In the genomic region with DNA sequence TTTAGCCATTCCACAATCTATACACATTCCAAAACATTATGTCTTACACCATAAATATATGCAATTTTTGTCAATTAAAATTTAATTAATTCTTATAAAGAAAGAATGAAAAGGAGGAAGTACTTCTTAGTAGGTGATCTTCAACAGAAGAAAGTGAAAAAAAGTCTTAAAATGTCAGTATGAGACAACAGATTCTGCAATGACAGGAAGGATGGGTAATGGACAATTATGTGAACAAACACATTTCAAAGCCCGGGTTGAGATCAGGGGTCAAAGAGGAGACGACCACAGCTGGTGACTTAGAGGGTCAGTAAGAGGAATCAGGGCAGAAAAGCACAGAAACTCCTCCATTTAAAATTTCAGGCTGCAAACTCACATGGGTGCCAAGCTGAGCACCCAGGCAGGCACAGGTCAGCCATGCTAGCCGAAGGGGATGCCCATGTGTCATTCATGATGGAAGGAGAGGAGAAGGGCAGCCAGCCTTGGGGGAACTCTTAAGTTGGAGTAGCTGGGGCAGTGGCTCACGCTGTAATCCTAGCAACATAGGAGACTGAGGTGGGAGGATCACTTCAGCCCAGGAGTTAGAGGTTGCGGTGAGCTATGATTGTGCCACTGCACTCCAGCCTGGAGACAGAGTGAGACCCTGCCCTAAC, we compare ENCODE assay signal across 1 cellular context.
TF ChIP-seq lines count a peak whose summit lies in the region.

No MANE protein-coding gene starts in this region.

TF ChIP-seq in HepG2, 621 proteins besides CTCF, POLR2A, EP300 and RAD21:
- TF ChIP-seq ZNF12 (CRISPR knock-in tag; IDR thresholded peaks at IDR 0.05) (peak; percentile 96), TCF7 (IDR thresholded peaks at IDR 0.05; ENCODE audit: low read depth) (0 out of 2 replicates have a peak, but pooled peaks have one; percentile 24), CREM (IDR thresholded peaks at IDR 0.05) (no peak), CREM (CRISPR knock-in tag; IDR thresholded peaks at IDR 0.05) (no peak), U2AF2 (IDR thresholded peaks at IDR 0.05; ENCODE audit: low read depth, low read length) (no peak), FIP1L1 (IDR thresholded peaks at IDR 0.05; ENCODE audit: borderline replicate concordance, insufficient read depth, low read depth, low read length) (no peak), MTA1 (CRISPR knock-in tag; IDR thresholded peaks at IDR 0.05; ENCODE audit: borderline replicate concordance) (no peak)
- TF ChIP-seq, protein P1, sequence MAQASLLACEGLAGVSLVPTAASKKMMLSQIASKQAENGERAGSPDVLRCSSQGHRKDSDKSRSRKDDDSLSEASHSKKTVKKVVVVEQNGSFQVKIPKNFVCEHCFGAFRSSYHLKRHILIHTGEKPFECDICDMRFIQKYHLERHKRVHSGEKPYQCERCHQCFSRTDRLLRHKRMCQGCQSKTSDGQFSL (CRISPR knock-in tag; IDR thresholded peaks at IDR 0.05) = no peak
TF ChIP-seq in HepG2: peak in this region for 2.
